22 cellular contexts compared by ENCODE assay signal in the genomic region with DNA sequence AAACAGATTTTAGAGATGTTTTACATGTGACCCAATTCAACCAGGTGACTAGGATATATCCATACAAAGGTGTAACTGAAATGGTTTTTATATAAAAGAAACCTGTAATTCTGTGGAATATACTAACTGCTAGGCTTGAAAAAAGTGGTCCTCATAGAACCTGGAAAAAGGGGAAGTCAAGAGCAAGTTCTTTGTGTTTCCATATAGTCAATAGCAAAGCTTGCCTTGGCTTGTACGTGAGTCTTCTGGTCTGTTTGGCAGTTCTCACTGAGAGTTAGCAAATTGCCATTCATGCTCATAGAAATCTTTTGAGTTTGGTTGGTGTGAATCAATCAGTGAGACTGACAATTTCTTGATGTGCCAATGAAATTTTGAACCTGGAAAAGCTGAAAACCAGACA.
"Had no signal": no experiment of that assay in that cellular context is flagged by ENCODE, and none has a peak within 500 bp of the region (broad histone marks: within the 10 kb centered on the region; RNA-seq: fewer than 3 reads in every experiment).

No MANE protein-coding gene starts in this region.

- ATAC-seq: foreskin keratinocyte; left cardiac atrium; lower lobe of right lung; natural killer cell; right cardiac atrium; stimulated activated naive CD8-positive, alpha-beta T cell treated with anti-CD3 and anti-CD28 coated beads, Interleukin-15, Interleukin-2, amounts not matched to agents 100 U/mL and 50 U/mL, for 24 hours had no signal

- H3K9me3 Mint-ChIP-seq: immature natural killer cell, memory B cell, natural killer cell, neural progenitor cell, type B pancreatic cell had no signal

- DNase-seq: dermis blood vessel endothelial cell; effector CD4-positive, alpha-beta T cell; endodermal cell; erythroblast; immature natural killer cell; kidney; left cardiac atrium; left ventricle myocardium inferior; lower lobe of right lung; natural killer cell; nucleus accumbens; ovary; right cardiac atrium; stimulated activated CD4-positive, alpha-beta T cell treated with anti-CD3 and anti-CD28 coated beads, Interleukin-2, amount 100 ng/mL, for 48 hours; stimulated activated naive CD8-positive, alpha-beta T cell treated with anti-CD3 and anti-CD28 coated beads, Interleukin-15, Interleukin-2, amounts not matched to agents 100 U/mL and 50 U/mL, for 24 hours; thyroid gland had no signal

- H3K4me3 Mint-ChIP-seq: endodermal cell, immature natural killer cell, memory B cell, mesothelial cell of epicardium, natural killer cell, neural progenitor cell, type B pancreatic cell had no signal

- H3K27ac Mint-ChIP-seq: immature natural killer cell, memory B cell, mesothelial cell of epicardium, natural killer cell, neural progenitor cell, progenitor cell of endocrine pancreas, type B pancreatic cell had no signal

- H3K27me3 Mint-ChIP-seq: memory B cell, progenitor cell of endocrine pancreas, type B pancreatic cell had no signal

- H3K36me3 Mint-ChIP-seq: immature natural killer cell, natural killer cell, neural progenitor cell had no signal
